Comparison of ENCODE assay signal across 11 cellular contexts in genomic region chr3:67981077-67981476, GRCh38.
"Had no signal": no experiment of that assay in that cellular context is flagged by ENCODE, and none has a peak within 500 bp of the region (broad histone marks: within the 10 kb centered on the region; RNA-seq: fewer than 3 reads in every experiment).

No MANE protein-coding gene starts in this region.

- ATAC-seq: GM23338 had no signal

- FAIRE-seq: H1, H54 had no signal

- H3K27ac ChIP-seq: HL-60, KMS-11 had no signal

- H3K4me2 ChIP-seq: GM23338, KMS-11 had no signal

- H3K9ac ChIP-seq: KMS-11 had no signal

- H2AFZ ChIP-seq: GM23338 had no signal

- DNase-seq: H9, HCEC 1CT, HFFc6, IMR-90, Karpas-422, KBM-7 had no signal

- H3K4me3 ChIP-seq: GM23338 had no signal
